In genomic region chr5:95385334-95385733, GRCh38 we compare ENCODE assay signal across 22 cellular contexts. TPM values are rescaled to one million over a fixed set of nuclear protein-coding genes. Genes with fewer than 3 reads are reported as not detected.
DNase-seq lines count a peak whose midpoint lies in the region; ATAC-seq, FAIRE-seq and TF ChIP-seq lines count a peak whose summit lies in the region.
"Had no signal": no experiment of that assay in that cellular context is flagged by ENCODE, and none has a peak within 500 bp of the region (broad histone marks: within the 10 kb centered on the region; RNA-seq: fewer than 3 reads in every experiment).

No MANE protein-coding gene starts in this region.

- no peak for FAIRE-seq in bronchial epithelial cell (lab: Jason Lieb, UNC)
- FAIRE-seq: A549, G401.6, GM12891, GM19239 had no signal

- ATAC-seq in foreskin keratinocyte (peak; percentile 74), gastrocnemius medialis (no peak)
- ATAC-seq: A549 had no signal

- H3K4me3 Mint-ChIP-seq in MCF 10A (ENCODE audit: unreplicated experiment), result no peak overlapping the region
- H3K4me3 Mint-ChIP-seq: CD14-positive monocyte; CD4-positive, alpha-beta memory T cell; CD4-positive, CD25-positive, alpha-beta regulatory T cell; CD8-positive, alpha-beta memory T cell had no signal

- no peak overlapping the region for H3K4me2 ChIP-seq in mammary epithelial cell (ENCODE audit: insufficient read depth, low read depth, low read length)
- H3K4me2 ChIP-seq: A549, BLaER1 had no signal

- H3K9me3 ChIP-seq in mammary epithelial cell (replicated peaks; ENCODE audit: insufficient read depth, low read length) (no peaks in the 10 kb centered on the region), gastrocnemius medialis (no peaks in the 10 kb centered on the region)
- H3K9me3 ChIP-seq: A549, BE2C had no signal

- H3K27me3 ChIP-seq in mammary epithelial cell (ENCODE audit: insufficient read depth, low read length) (no peaks in the 10 kb centered on the region), bronchial epithelial cell (ENCODE audit: control insufficient read depth, insufficient read depth, low read length) (no peaks in the 10 kb centered on the region), foreskin keratinocyte (no peaks in the 10 kb centered on the region), gastrocnemius medialis (no peaks in the 10 kb centered on the region)
- H3K27me3 ChIP-seq: BLaER1 had no signal

- dilution Hi-C loops in mammary epithelial cell (cut with HindIII; ENCODE audit: low sequenced_read_pairs), result no loop called here

- H3K36me3 Mint-ChIP-seq in MCF 10A (ENCODE audit: insufficient read depth, unreplicated experiment), result no peaks in the 10 kb centered on the region
- H3K36me3 Mint-ChIP-seq: CD14-positive monocyte; CD4-positive, alpha-beta memory T cell; CD4-positive, CD25-positive, alpha-beta regulatory T cell; CD8-positive, alpha-beta memory T cell had no signal

- WGBS in mammary epithelial cell (ENCODE audit: low coverage, missing lambda C conversion rate), result 100% methylated on average over 1 of the region's 1 CpG

- intact Hi-C loops in mammary epithelial cell (cut with micrococcal nuclease) (no loop called here), MCF 10A (cut with micrococcal nuclease) (no loop called here), gastrocnemius medialis (cut with DNase I; ENCODE audit: low total_unique reads) (no loop called here)

- in situ Hi-C loops in mammary epithelial cell (cut with MboI; ENCODE audit: low sequenced_read_pairs in 2 of 2), result no loop called here
- in situ Hi-C loops in gastrocnemius medialis (cut with MboI; ENCODE audit: low sequenced_read_pairs in 4 of 4), result no loop called here

- no peak overlapping the region for H3K4me3 ChIP-seq in mammary epithelial cell (replicated peaks in 1 of 3; ENCODE audit: insufficient read depth in 1 of 3, low read depth in 2 of 3, low read length in 3 of 3)
- no peak overlapping the region for H3K4me3 ChIP-seq in bronchial epithelial cell (ENCODE audit: low read depth, low read length)
- H3K4me3 ChIP-seq in gastrocnemius medialis, result no peak overlapping the region
- H3K4me3 ChIP-seq: A549, BLaER1 had no signal

- no peak overlapping the region for H2AFZ ChIP-seq in mammary epithelial cell (ENCODE audit: low read depth, low read length)

- H3K79me2 ChIP-seq in mammary epithelial cell (ENCODE audit: insufficient read depth, low read length), result no peaks in the 10 kb centered on the region

- BruUV-seq in mammary epithelial cell (replicated peaks; lab: Mats Ljungman, UMichigan) (no TSS peak), MCF 10A (replicated peaks; lab: Mats Ljungman, UMichigan) (no TSS peak)

- no peaks in the 10 kb centered on the region for H3K4me1 Mint-ChIP-seq in MCF 10A (ENCODE audit: insufficient read depth, unreplicated experiment)

- no peak overlapping the region for H3K27ac Mint-ChIP-seq in MCF 10A (ENCODE audit: low read depth, unreplicated experiment)
- H3K27ac Mint-ChIP-seq: CD14-positive monocyte; CD4-positive, alpha-beta memory T cell; CD4-positive, CD25-positive, alpha-beta regulatory T cell; CD8-positive, alpha-beta memory T cell had no signal

- H3K9ac ChIP-seq in mammary epithelial cell (ENCODE audit: insufficient read depth, low read length), result no peak overlapping the region
- H3K9ac ChIP-seq: BLaER1 had no signal

- TF ChIP-seq POLR2A in gastrocnemius medialis (IDR thresholded peaks at IDR 0.05), result no peak

- H3K36me3 ChIP-seq in mammary epithelial cell (ENCODE audit: insufficient read depth, low read length) (no peaks in the 10 kb centered on the region), bronchial epithelial cell (ENCODE audit: control insufficient read depth, insufficient read depth, low read length) (no peaks in the 10 kb centered on the region), gastrocnemius medialis (no peaks in the 10 kb centered on the region)
- H3K36me3 ChIP-seq: BE2C, BLaER1 had no signal

- H3K4me1 ChIP-seq in mammary epithelial cell (ENCODE audit: insufficient read depth, low read length) (no peaks in the 10 kb centered on the region), foreskin keratinocyte (no peaks in the 10 kb centered on the region), gastrocnemius medialis (no peaks in the 10 kb centered on the region)
- H3K4me1 ChIP-seq: A549, BE2C had no signal

- DNase-seq in mammary epithelial cell (peak; percentile 8), MCF 10A (ENCODE audit: unreplicated experiment) (no peak), bronchial epithelial cell (ENCODE audit: low read depth) (peak; percentile 56), foreskin keratinocyte (peak; percentile 22 to 57), dedifferentiated amniotic fluid mesenchymal stem cell (ENCODE audit: extremely low spot score) (no peak), gastrocnemius medialis (no peak)
- DNase-seq: BE2C; C1 segment of cervical spinal cord; CD4-positive, alpha-beta memory T cell; CD4-positive, CD25-positive, alpha-beta regulatory T cell; CD8-positive, alpha-beta memory T cell; COR-L47; DMS79 treated with DMSO at 0.1 percent for 48 hours; GF-D8 had no signal

- H3K9me3 Mint-ChIP-seq in MCF 10A (ENCODE audit: unreplicated experiment), result peaks cover 6% of the 10 kb centered on the region

- H3K27ac ChIP-seq in mammary epithelial cell (ENCODE audit: insufficient read depth, low read depth, low read length) (no peak overlapping the region), foreskin keratinocyte (no peak overlapping the region), gastrocnemius medialis (no peak overlapping the region)
- H3K27ac ChIP-seq: 22Rv1, A549, BLaER1 had no signal

- H4K20me1 ChIP-seq in mammary epithelial cell (ENCODE audit: insufficient read depth, low read length), result no peaks in the 10 kb centered on the region
- H4K20me1 ChIP-seq: BLaER1 had no signal

- H3K27me3 Mint-ChIP-seq in MCF 10A (ENCODE audit: insufficient read depth, unreplicated experiment), result no peaks in the 10 kb centered on the region

- POLR2A ChIA-PET in MCF 10A (lab: Yijun Ruan, JAX), result interaction anchor here (0.6 kb wide), 2 partner anchors 15 to 16 kb away, joined by 3 read pairs; no protein-coding TSS in a partner anchor

- TF ChIP-seq CTCF in mammary epithelial cell (conservative IDR thresholded peaks at IDR 0.05 in 1 of 2, IDR thresholded peaks at IDR 0.05 in 1 of 2; ENCODE audit: extremely low read depth in 1 of 2, insufficient read depth in 1 of 2, low read depth in 1 of 2, low read length in 2 of 2) (no peak), MCF 10A (IDR thresholded peaks at IDR 0.05; ENCODE audit: unreplicated experiment) (no peak), bronchial epithelial cell (IDR thresholded peaks at IDR 0.05; ENCODE audit: insufficient read depth, low read length, severe bottlenecking) (no peak), foreskin keratinocyte (conservative IDR thresholded peaks at IDR 0.05) (no peak), gastrocnemius medialis (IDR thresholded peaks at IDR 0.05 in 4 of 5, conservative IDR thresholded peaks at IDR 0.05 in 1 of 5) (no peak)

- CTCF ChIA-PET in mammary epithelial cell (lab: Charles Lee; ENCODE audit: low non-redundant PET), result no interaction called here
- CTCF ChIA-PET in MCF 10A (lab: Yijun Ruan, JAX), result interaction anchor here (0.6 to 0.8 kb wide), 2 partner anchors 57 to 63 kb away, joined by 3 to 4 read pairs; no protein-coding TSS in a partner anchor

RNA-seq across cellular contexts. Expression of gene FAM81B, which starts 5.8 kb away (rescaled TPM):
- total RNA-seq in mammary epithelial cell, result not detected
- polyA plus RNA-seq in mammary epithelial cell, result not detected
- not detected for polyA minus RNA-seq in mammary epithelial cell
- not detected in 2 replicates for total RNA-seq in MCF 10A (2022)
- total RNA-seq in bronchial epithelial cell, result not detected in 2 replicates
- total RNA-seq in foreskin keratinocyte, result not detected in 2 replicates
- polyA plus RNA-seq in foreskin keratinocyte, result not detected in 2 replicates
- not detected for total RNA-seq in gastrocnemius medialis
- total RNA-seq: A172; CD4-positive, alpha-beta memory T cell; CD8-positive, alpha-beta memory T cell had no signal
- polyA plus RNA-seq: CD14-positive monocyte; CD4-positive, alpha-beta memory T cell; CD4-positive, CD25-positive, alpha-beta regulatory T cell; CD8-positive, alpha-beta memory T cell had no signal

Comparison
In these comparisons a context has a peak if more than half of its experiments do, and no peak if none do; other contexts are left out.
1. DNase-seq: peak in mammary epithelial cell (single experiment), bronchial epithelial cell (single experiment) and foreskin keratinocyte (2 of 2); none in MCF 10A (single experiment), dedifferentiated amniotic fluid mesenchymal stem cell (single experiment) and gastrocnemius medialis (0 of 2).